In genomic region chr4:54961357-54961975, GRCh38 we compare ENCODE assay signal across 8 cellular contexts.
DNase-seq lines count a peak whose midpoint lies in the region; ATAC-seq, FAIRE-seq and TF ChIP-seq lines count a peak whose summit lies in the region.

No MANE protein-coding gene starts in this region.

- ATAC-seq in GM18519 (IDR thresholded peaks at IDR 0.05; ENCODE audit: low FRiP score, unreplicated experiment): peak; percentile 67
- no peak for ATAC-seq in GM18907 (IDR thresholded peaks at IDR 0.05; ENCODE audit: unreplicated experiment)
- no peak for ATAC-seq in HG03571 (IDR thresholded peaks at IDR 0.05; ENCODE audit: unreplicated experiment)
- ATAC-seq in HG02938 (IDR thresholded peaks at IDR 0.05; ENCODE audit: unreplicated experiment): no peak

- no peak overlapping the region for H3K4me3 Mint-ChIP-seq in astrocyte (ENCODE audit: unreplicated experiment)

- H3K4me3 ChIP-seq in AG10803 (ENCODE audit: low read length) (no peak overlapping the region), astrocyte (ENCODE audit: insufficient read depth, low read depth, low read length) (no peak overlapping the region), kidney epithelial cell (ENCODE audit: low read depth, low read length) (no peak overlapping the region)

- FAIRE-seq in astrocyte (lab: Jason Lieb, UNC): peak; percentile 59

- no peak overlapping the region for H3K27ac Mint-ChIP-seq in astrocyte (ENCODE audit: unreplicated experiment)

- no peaks in the 10 kb centered on the region for H3K9me3 Mint-ChIP-seq in astrocyte (ENCODE audit: unreplicated experiment)

- H3K27me3 Mint-ChIP-seq in astrocyte (ENCODE audit: low read depth, unreplicated experiment): peaks cover 9% of the 10 kb centered on the region

- no peak overlapping the region for H3K27ac ChIP-seq in astrocyte (ENCODE audit: low read depth, low read length)

- peak; percentile 87 for TF ChIP-seq CTCF in AG10803 (conservative IDR thresholded peaks at IDR 0.05; ENCODE audit: low read length)
- peak; percentile 79 for TF ChIP-seq CTCF in astrocyte (IDR thresholded peaks at IDR 0.05; ENCODE audit: insufficient read depth, low read depth, low read length)
- peak; percentile 48 for TF ChIP-seq CTCF in kidney epithelial cell (IDR thresholded peaks at IDR 0.05; ENCODE audit: insufficient read depth, low read length, poor library complexity, severe bottlenecking)

- no peaks in the 10 kb centered on the region for H3K36me3 Mint-ChIP-seq in astrocyte (ENCODE audit: low read depth, unreplicated experiment)

- H3K9me3 ChIP-seq in astrocyte (ENCODE audit: insufficient read depth, low read depth, low read length): no peaks in the 10 kb centered on the region

- DNase-seq in AG10803 (ENCODE audit: low read depth) (peak; percentile 56), NCI-H2029 treated with DMSO at 0.1 percent for 48 hours (lab: John Stamatoyannopoulos, UW) (peak; percentile 63), astrocyte (ENCODE audit: low read depth) (peak; percentile 16), kidney epithelial cell (ENCODE audit: low read depth) (no peak)

- no peaks in the 10 kb centered on the region for H3K79me2 ChIP-seq in astrocyte (ENCODE audit: insufficient read depth, low read length)

- H3K27me3 ChIP-seq in astrocyte (ENCODE audit: insufficient read depth, low read length) (peaks cover 4% of the 10 kb centered on the region), kidney epithelial cell (ENCODE audit: control insufficient read depth, insufficient read depth, low read length) (no peaks in the 10 kb centered on the region)

- H3K4me1 Mint-ChIP-seq in astrocyte (ENCODE audit: low read depth, unreplicated experiment): peaks cover 27% of the 10 kb centered on the region

- no peak overlapping the region for H3K4me2 ChIP-seq in astrocyte (ENCODE audit: low read length)

- H4K20me1 ChIP-seq in astrocyte (ENCODE audit: insufficient read depth, low read length): no peaks in the 10 kb centered on the region

- H2AFZ ChIP-seq in astrocyte (ENCODE audit: low read depth, low read length): no peak overlapping the region

- H3K36me3 ChIP-seq in astrocyte (ENCODE audit: insufficient read depth, low read length) (no peaks in the 10 kb centered on the region), kidney epithelial cell (ENCODE audit: control insufficient read depth, insufficient read depth, low read length) (no peaks in the 10 kb centered on the region)

- peaks cover 14% of the 10 kb centered on the region for H3K4me1 ChIP-seq in astrocyte (ENCODE audit: insufficient read depth, low read length)

- H3K9ac ChIP-seq in astrocyte (ENCODE audit: low read length): no peak overlapping the region
